9 cellular contexts compared by ENCODE assay signal in the genomic region with DNA sequence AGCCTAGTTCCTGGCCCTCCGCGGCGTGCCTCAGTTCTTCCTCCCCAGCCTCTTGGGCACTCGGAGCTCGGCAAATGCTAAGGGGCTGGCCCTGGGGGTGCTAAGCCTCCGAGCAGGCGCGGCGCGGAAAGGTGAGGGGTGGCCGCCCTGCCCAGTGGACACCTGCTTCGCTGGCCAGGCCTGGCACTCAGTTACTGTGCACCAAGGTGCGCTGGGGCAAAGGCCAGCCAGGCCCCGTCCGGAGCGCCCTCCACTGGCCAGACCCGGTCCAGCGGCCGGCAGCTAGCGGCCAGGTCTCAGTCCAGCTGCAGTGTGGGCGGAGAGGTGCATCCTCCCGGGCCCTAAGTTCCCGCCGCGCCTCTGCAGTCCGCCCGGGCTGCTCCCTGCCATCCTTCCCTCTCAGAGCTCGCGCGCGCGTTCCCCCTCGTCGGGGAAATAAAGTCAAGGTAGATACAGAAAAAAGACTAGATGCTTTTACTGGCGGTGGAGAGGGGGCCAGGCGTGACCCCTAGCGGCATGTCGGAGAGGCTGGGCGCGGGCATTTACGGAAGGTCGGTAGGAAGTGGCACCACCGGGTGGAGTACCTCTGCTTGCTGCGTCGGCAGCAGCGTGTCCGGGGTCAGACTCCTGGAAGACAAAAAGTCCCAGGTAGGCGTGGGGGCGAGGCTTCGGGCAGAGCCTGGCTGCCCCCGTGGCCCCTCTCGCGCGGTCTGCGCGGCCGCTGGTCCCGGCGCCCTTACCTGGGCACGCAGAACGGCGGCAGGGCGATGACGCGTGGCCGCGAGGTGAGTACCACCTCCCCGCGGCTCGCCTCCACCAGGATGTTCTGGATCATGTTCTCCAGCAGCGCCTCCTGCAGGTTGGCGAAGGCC. TPM values are rescaled to one million over a fixed set of nuclear protein-coding genes. Genes with fewer than 3 reads are reported as not detected.
A peak's percentile ranks its signal among the peaks of the same experiment; 100 is the strongest.
DNase-seq lines count a peak whose midpoint lies in the region; ATAC-seq and TF ChIP-seq lines count a peak whose summit lies in the region.
"Had no signal": no experiment of that assay in that cellular context is flagged by ENCODE, and none has a peak within 500 bp of the region (broad histone marks: within the 10 kb centered on the region; RNA-seq: fewer than 3 reads in every experiment).

No MANE protein-coding gene starts in this region.

- intact Hi-C loops in activated CD4-positive, alpha-beta T cell treated with anti-CD3 and anti-CD28 coated beads, Interleukin-2, amount 10 ng/mL, durations not matched to agents 24 days and 14 days (cut with micrococcal nuclease), result loop anchor here (2.0 kb wide), 1 partner anchor 22 kb away; no protein-coding TSS in a partner anchor

- TF ChIP-seq CTCF in epithelial cell of proximal tubule (conservative IDR thresholded peaks at IDR 0.05; ENCODE audit: low read depth, low read length), result peak; percentile 57
- TF ChIP-seq CTCF in neural crest cell (conservative IDR thresholded peaks at IDR 0.05), result peak; percentile 65

- no peak overlapping the region for H3K27ac Mint-ChIP-seq in activated CD4-positive, alpha-beta T cell treated with anti-CD3 and anti-CD28 coated beads, Interleukin-2, amount 10 ng/mL, durations not matched to agents 24 days and 14 days
- no peak overlapping the region for H3K27ac Mint-ChIP-seq in neural crest cell (ENCODE audit: unreplicated experiment)

- H3K9me3 Mint-ChIP-seq in activated CD4-positive, alpha-beta T cell treated with anti-CD3 and anti-CD28 coated beads, Interleukin-2, amount 10 ng/mL, durations not matched to agents 24 days and 14 days, result no peaks in the 10 kb centered on the region
- no peaks in the 10 kb centered on the region for H3K9me3 Mint-ChIP-seq in neural crest cell

- peak overlapping the region; percentile 32 for H3K4me3 Mint-ChIP-seq in activated CD4-positive, alpha-beta T cell treated with anti-CD3 and anti-CD28 coated beads, Interleukin-2, amount 10 ng/mL, durations not matched to agents 24 days and 14 days
- H3K4me3 Mint-ChIP-seq in neural crest cell, result no peak overlapping the region

- H3K4me3 ChIP-seq in epithelial cell of proximal tubule (ENCODE audit: low read depth, low read length), result peak overlapping the region; percentile 23

- H3K27me3 Mint-ChIP-seq in activated CD4-positive, alpha-beta T cell treated with anti-CD3 and anti-CD28 coated beads, Interleukin-2, amount 10 ng/mL, durations not matched to agents 24 days and 14 days, result peaks cover 72% of the 10 kb centered on the region
- H3K27me3 Mint-ChIP-seq in neural crest cell (ENCODE audit: low read depth), result peaks cover 98% of the 10 kb centered on the region

- no peak for ATAC-seq in HG03159 (IDR thresholded peaks at IDR 0.05; ENCODE audit: unreplicated experiment)
- ATAC-seq in GM21529 (IDR thresholded peaks at IDR 0.05; ENCODE audit: unreplicated experiment), result no peak

- no peaks in the 10 kb centered on the region for H3K36me3 Mint-ChIP-seq in activated CD4-positive, alpha-beta T cell treated with anti-CD3 and anti-CD28 coated beads, Interleukin-2, amount 10 ng/mL, durations not matched to agents 24 days and 14 days (ENCODE audit: low read depth)
- H3K36me3 Mint-ChIP-seq in neural crest cell (ENCODE audit: low read depth), result no peaks in the 10 kb centered on the region

- H3K4me1 Mint-ChIP-seq in activated CD4-positive, alpha-beta T cell treated with anti-CD3 and anti-CD28 coated beads, Interleukin-2, amount 10 ng/mL, durations not matched to agents 24 days and 14 days, result peaks cover 2% of the 10 kb centered on the region
- H3K4me1 Mint-ChIP-seq in neural crest cell, result no peaks in the 10 kb centered on the region

- DNase-seq in DMS53 (lab: John Stamatoyannopoulos, UW) (peak; percentile 96), NCI-H1436 treated with DMSO at 0.1 percent for 48 hours (lab: John Stamatoyannopoulos, UW) (peak; percentile 46), epithelial cell of proximal tubule (ENCODE audit: low read depth) (no peak), neural crest cell (ENCODE audit: low read depth, low spot score) (peak; percentile 53), epidermal melanocyte (ENCODE audit: insufficient read length, low spot score) (no peak)
- DNase-seq in activated CD4-positive, alpha-beta T cell treated with anti-CD3 and anti-CD28 coated beads, Interleukin-2, amount 10 ng/mL, durations not matched to agents 24 days and 14 days, result peak; percentile 81

RNA-seq across cellular contexts. Expression of a gene that starts 9.4 kb away (rescaled TPM):
- not detected in 2 replicates for total RNA-seq in activated CD4-positive, alpha-beta T cell treated with anti-CD3 and anti-CD28 coated beads, Interleukin-2, amount 10 ng/mL, durations not matched to agents 24 days and 14 days
- total RNA-seq in epithelial cell of proximal tubule (not detected in 2 replicates), neural crest cell (not detected in 2 replicates)
- total RNA-seq: LHCN-M2 had no signal

RNA-seq across cellular contexts. Expression of a gene that starts 17.6 kb away (rescaled TPM):
- total RNA-seq in activated CD4-positive, alpha-beta T cell treated with anti-CD3 and anti-CD28 coated beads, Interleukin-2, amount 10 ng/mL, durations not matched to agents 24 days and 14 days, result not detected in 2 replicates
- not detected in 2 replicates for total RNA-seq in epithelial cell of proximal tubule
- not detected in 2 replicates for total RNA-seq in neural crest cell
- total RNA-seq: LHCN-M2 had no signal

RNA-seq across cellular contexts. Expression of a gene that starts 38.7 kb away (rescaled TPM):
- not detected in 2 replicates for total RNA-seq in activated CD4-positive, alpha-beta T cell treated with anti-CD3 and anti-CD28 coated beads, Interleukin-2, amount 10 ng/mL, durations not matched to agents 24 days and 14 days
- total RNA-seq in epithelial cell of proximal tubule, result 1.1 TPM in 1 of 2 replicates, not detected in the other
- total RNA-seq in neural crest cell, result 0.93 and 1.4 TPM in 2 replicates
- total RNA-seq: LHCN-M2 had no signal

RNA-seq across cellular contexts. Expression of a gene that starts 43.2 kb away (rescaled TPM):
- not detected in 2 replicates for total RNA-seq in activated CD4-positive, alpha-beta T cell treated with anti-CD3 and anti-CD28 coated beads, Interleukin-2, amount 10 ng/mL, durations not matched to agents 24 days and 14 days
- total RNA-seq in epithelial cell of proximal tubule, result not detected in 2 replicates
- 1.7 and 1.9 TPM in 2 replicates for total RNA-seq in neural crest cell

RNA-seq across cellular contexts. Expression of a gene that starts 58.1 kb away (rescaled TPM):
- not detected in 2 replicates for total RNA-seq in activated CD4-positive, alpha-beta T cell treated with anti-CD3 and anti-CD28 coated beads, Interleukin-2, amount 10 ng/mL, durations not matched to agents 24 days and 14 days
- 0.29 TPM in 1 of 2 replicates, not detected in the other for total RNA-seq in epithelial cell of proximal tubule
- 0.16 TPM in 1 of 2 replicates, not detected in the other for total RNA-seq in neural crest cell
- total RNA-seq: LHCN-M2 had no signal

Comparison
In these comparisons a context has a peak if more than half of its experiments do, and no peak if none do; other contexts are left out.
1. DNase-seq: peak in DMS53 (single experiment), NCI-H1436 treated with DMSO at 0.1 percent for 48 hours (single experiment), activated CD4-positive, alpha-beta T cell treated with anti-CD3 and anti-CD28 coated beads, Interleukin-2, amount 10 ng/mL, durations not matched to agents 24 days and 14 days (single experiment) and neural crest cell (single experiment); none in epithelial cell of proximal tubule (single experiment) and epidermal melanocyte (single experiment).